In genomic region chr21:10273196-10273595, GRCh38 we compare ENCODE assay signal across 18 cellular contexts.
"Had no signal": no experiment of that assay in that cellular context is flagged by ENCODE, and none has a peak within 500 bp of the region (broad histone marks: within the 10 kb centered on the region; RNA-seq: fewer than 3 reads in every experiment).

No MANE protein-coding gene starts in this region.

- H3K36me3 ChIP-seq: gastroesophageal sphincter, left ventricle myocardium inferior, lower lobe of right lung, stomach, thoracic aorta, transverse colon had no signal

- H3K4me3 ChIP-seq: gastroesophageal sphincter, hepatocyte, left ventricle myocardium inferior, lower lobe of right lung, psoas muscle, stomach, thoracic aorta, transverse colon had no signal

- DNase-seq: central memory CD4-positive, alpha-beta T cell; effector memory CD8-positive, alpha-beta T cell; erythroblast; lower lobe of right lung; mesenchymal stem cell; nephron progenitor cell; small intestine; stimulated activated CD4-positive, alpha-beta T cell treated with anti-CD3 and anti-CD28 coated beads, Interleukin-12 subunit alpha, Interleukin-12 subunit beta, amount 100 ng/mL, for 4 hours; stimulated activated naive CD4-positive, alpha-beta T cell; stomach; substantia nigra; transverse colon had no signal

- H3K27me3 ChIP-seq: gastroesophageal sphincter, hepatocyte, stomach, transverse colon had no signal

- FAIRE-seq: kidney, small intestine had no signal

- ATAC-seq: effector memory CD8-positive, alpha-beta T cell; psoas muscle had no signal
